1 cellular context compared by ENCODE assay signal in the genomic region with DNA sequence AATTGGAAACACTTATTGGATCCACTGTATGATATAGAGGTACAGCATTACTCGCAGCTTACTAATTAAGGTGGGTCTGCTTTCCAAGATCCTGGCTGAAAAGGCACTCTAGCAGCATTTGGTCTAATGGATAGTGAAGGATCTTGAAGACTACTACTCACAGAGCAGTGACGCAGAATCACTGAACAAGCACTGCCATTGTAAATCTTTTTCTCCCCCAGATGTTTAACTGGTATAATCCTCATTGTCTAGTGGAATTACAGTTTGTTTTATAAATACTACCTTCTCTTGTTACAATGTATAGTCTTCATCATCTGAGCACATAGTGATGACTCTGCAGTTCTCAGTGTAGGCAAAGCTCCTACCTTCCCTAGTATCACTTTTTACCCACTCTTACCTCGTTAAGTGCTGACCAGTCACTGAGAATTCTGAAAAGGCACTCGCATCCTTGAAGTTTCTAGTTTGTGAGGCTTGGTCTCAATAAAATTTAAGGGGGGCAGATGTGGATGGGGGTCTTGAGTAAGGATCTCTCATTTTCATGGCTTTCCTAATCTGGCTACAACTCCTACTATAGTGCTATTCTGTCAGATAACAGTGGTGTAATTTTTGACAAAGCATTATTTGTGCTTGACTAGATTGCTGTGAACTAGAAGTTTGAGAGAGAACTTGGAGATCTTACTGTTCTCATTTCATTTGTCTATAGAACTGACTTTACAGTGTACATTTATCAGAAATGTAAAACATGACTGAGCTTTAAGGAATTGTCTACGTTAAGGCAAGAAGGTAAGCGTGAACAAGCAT.
TF ChIP-seq lines count a peak whose summit lies in the region.

No MANE protein-coding gene starts in this region.

TF ChIP-seq in A549, 52 proteins besides CTCF, POLR2A, EP300 and RAD21:
- TF ChIP-seq MAFK (IDR thresholded peaks at IDR 0.05; ENCODE audit: partially characterized antibody) (peak; percentile 98), RARB (CRISPR knock-in tag; IDR thresholded peaks at IDR 0.05) (no peak), TP53 (CRISPR knock-in tag; IDR thresholded peaks at IDR 0.05) (no peak)
- TF ChIP-seq, protein P1, sequence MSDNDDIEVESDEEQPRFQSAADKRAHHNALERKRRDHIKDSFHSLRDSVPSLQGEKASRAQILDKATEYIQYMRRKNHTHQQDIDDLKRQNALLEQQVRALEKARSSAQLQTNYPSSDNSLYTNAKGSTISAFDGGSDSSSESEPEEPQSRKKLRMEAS (IDR thresholded peaks at IDR 0.05), result no peak
